ENCODE assay signal across 20 cellular contexts in genomic region chr2:106852103-106852502, GRCh38. TPM values are rescaled to one million over a fixed set of nuclear protein-coding genes. Genes with fewer than 3 reads are reported as not detected.
"Had no signal": no experiment of that assay in that cellular context is flagged by ENCODE, and none has a peak within 500 bp of the region (broad histone marks: within the 10 kb centered on the region; RNA-seq: fewer than 3 reads in every experiment).

No MANE protein-coding gene starts in this region.

- H3K9me3 Mint-ChIP-seq: activated naive CD4-positive, alpha-beta T cell treated with anti-CD3 and anti-CD28 coated beads, Interleukin-2, amount 10 ng/mL, durations not matched to agents 7 days and 5 days; central memory CD8-positive, alpha-beta T cell; memory B cell; naive thymus-derived CD8-positive, alpha-beta T cell; stimulated activated naive CD8-positive, alpha-beta T cell treated with anti-CD3 and anti-CD28 coated beads, Interleukin-15, amount 100 ng/mL, for 72 hours; T-cell had no signal

- H3K36me3 Mint-ChIP-seq: activated naive CD4-positive, alpha-beta T cell treated with anti-CD3 and anti-CD28 coated beads, Interleukin-2, amount 10 ng/mL, durations not matched to agents 7 days and 5 days; memory B cell; naive thymus-derived CD8-positive, alpha-beta T cell; T-cell had no signal

- FAIRE-seq: frontal cortex, keratinocyte had no signal

- H3K4me3 ChIP-seq: body of pancreas, heart left ventricle, left lung, right lobe of liver, SK-N-MC, spleen had no signal

- DNase-seq: activated CD4-positive, alpha-beta T cell treated with anti-CD3 and anti-CD28 coated beads for 1 hour; activated CD4-positive, alpha-beta T cell treated with anti-CD3 and anti-CD28 coated beads, Interleukin-2, amount 50 U/mL, for 48 hours; activated naive CD4-positive, alpha-beta T cell treated with anti-CD3 and anti-CD28 coated beads, Interleukin-2, amount 10 ng/mL, durations not matched to agents 7 days and 5 days; body of pancreas; effector memory CD8-positive, alpha-beta T cell; heart left ventricle; left lung; naive thymus-derived CD8-positive, alpha-beta T cell; right lobe of liver; spleen; stimulated activated naive CD8-positive, alpha-beta T cell treated with anti-CD3 and anti-CD28 coated beads, Interleukin-15, amount 100 ng/mL, for 72 hours; T-cell; T-helper 9 cell had no signal

- H3K27ac Mint-ChIP-seq: activated naive CD4-positive, alpha-beta T cell treated with anti-CD3 and anti-CD28 coated beads, Interleukin-2, amount 10 ng/mL, durations not matched to agents 7 days and 5 days; effector memory CD8-positive, alpha-beta T cell; memory B cell; naive thymus-derived CD8-positive, alpha-beta T cell; stimulated activated naive CD8-positive, alpha-beta T cell treated with anti-CD3 and anti-CD28 coated beads, Interleukin-15, amount 100 ng/mL, for 72 hours; T-cell had no signal

- H3K27ac ChIP-seq: body of pancreas, epithelial cell of prostate, left lung, right lobe of liver, SK-N-MC, spleen had no signal

- H3K4me1 ChIP-seq: body of pancreas, left lung, right lobe of liver, spleen had no signal

- ATAC-seq: body of pancreas; effector memory CD8-positive, alpha-beta T cell; left lung; naive thymus-derived CD8-positive, alpha-beta T cell; right lobe of liver had no signal

- H3K9me3 ChIP-seq: body of pancreas, heart left ventricle, left lung, right lobe of liver, spleen had no signal

- H3K27me3 ChIP-seq: body of pancreas, heart left ventricle, left lung, right lobe of liver, spleen had no signal

- H3K36me3 ChIP-seq: heart left ventricle, left lung, right lobe of liver, spleen had no signal

RNA-seq across cellular contexts. Expression of gene ST6GAL2, which starts 33.9 kb away (rescaled TPM):
- total RNA-seq: naive thymus-derived CD8-positive, alpha-beta T cell; pulmonary artery endothelial cell had no signal
- polyA plus RNA-seq: naive thymus-derived CD8-positive, alpha-beta T cell had no signal
